In the genomic region with DNA sequence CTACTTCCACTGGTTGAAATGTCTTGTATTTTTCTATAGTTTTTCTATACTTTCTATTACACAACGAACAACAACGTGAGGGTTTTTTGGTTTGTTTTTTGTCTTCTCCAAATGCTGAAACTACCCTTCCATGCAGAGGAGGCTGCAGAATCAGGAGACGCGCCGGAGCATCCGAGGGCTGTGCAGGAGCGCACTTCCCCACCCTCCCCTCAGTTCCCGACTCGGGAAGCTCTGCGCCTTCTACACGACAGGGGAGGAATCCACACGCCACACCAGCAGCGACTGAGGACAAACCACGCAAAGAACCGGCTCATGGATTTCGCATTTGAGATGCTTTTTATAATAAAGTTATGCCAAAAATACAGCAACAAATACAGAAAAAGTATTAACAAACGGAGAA, we compare ENCODE assay signal across 17 cellular contexts.
"Had no signal": no experiment of that assay in that cellular context is flagged by ENCODE, and none has a peak within 500 bp of the region (broad histone marks: within the 10 kb centered on the region; RNA-seq: fewer than 3 reads in every experiment).

No MANE protein-coding gene starts in this region.

- H3K9me3 ChIP-seq: adrenal gland, colonic mucosa, esophagus squamous epithelium, pancreas, tibial nerve, vagina had no signal

- H3K27ac ChIP-seq: adrenal gland, colonic mucosa, esophagus squamous epithelium, neural progenitor cell, pancreas, tibial nerve, vagina had no signal

- DNase-seq: activated CD4-positive, alpha-beta T cell treated with anti-CD3 and anti-CD28 coated beads for 48 hours; adrenal gland; caudate nucleus; colonic mucosa; esophagus squamous epithelium; hypothalamus; pancreas; stimulated activated CD4-positive, alpha-beta T cell treated with anti-CD3 and anti-CD28 coated beads, Interleukin-12 subunit alpha, Interleukin-12 subunit beta, amount 100 ng/mL, for 4 hours; stimulated activated CD4-positive, alpha-beta T cell treated with anti-CD3 and anti-CD28 coated beads, Interleukin-2, amount 100 ng/mL, for 24 hours; stimulated activated naive CD4-positive, alpha-beta T cell; substantia nigra; T-helper 2 cell had no signal

- ATAC-seq: pancreas, WTC11 had no signal

- H3K27ac Mint-ChIP-seq: WTC11 had no signal

- H3K9me3 Mint-ChIP-seq: activated naive CD4-positive, alpha-beta T cell treated with anti-CD3 and anti-CD28 coated beads, Interleukin-2, amount 50 U/mL, for 24 hours; neural progenitor cell had no signal

- H3K4me3 Mint-ChIP-seq: activated naive CD4-positive, alpha-beta T cell treated with anti-CD3 and anti-CD28 coated beads, Interleukin-2, amount 50 U/mL, for 24 hours; neural progenitor cell; WTC11 had no signal

- H3K27me3 Mint-ChIP-seq: activated naive CD4-positive, alpha-beta T cell treated with anti-CD3 and anti-CD28 coated beads, Interleukin-2, amount 50 U/mL, for 24 hours had no signal

- H3K4me3 ChIP-seq: adrenal gland, colonic mucosa, esophagus squamous epithelium, neural progenitor cell, pancreas, tibial nerve, vagina had no signal

- H3K27me3 ChIP-seq: adrenal gland, colonic mucosa, esophagus squamous epithelium, neural progenitor cell, pancreas, tibial nerve, vagina had no signal

- H3K36me3 ChIP-seq: neural progenitor cell had no signal

- H3K4me1 ChIP-seq: colonic mucosa, pancreas had no signal
